Comparison of ENCODE assay signal across 32 cellular contexts in the genomic region with DNA sequence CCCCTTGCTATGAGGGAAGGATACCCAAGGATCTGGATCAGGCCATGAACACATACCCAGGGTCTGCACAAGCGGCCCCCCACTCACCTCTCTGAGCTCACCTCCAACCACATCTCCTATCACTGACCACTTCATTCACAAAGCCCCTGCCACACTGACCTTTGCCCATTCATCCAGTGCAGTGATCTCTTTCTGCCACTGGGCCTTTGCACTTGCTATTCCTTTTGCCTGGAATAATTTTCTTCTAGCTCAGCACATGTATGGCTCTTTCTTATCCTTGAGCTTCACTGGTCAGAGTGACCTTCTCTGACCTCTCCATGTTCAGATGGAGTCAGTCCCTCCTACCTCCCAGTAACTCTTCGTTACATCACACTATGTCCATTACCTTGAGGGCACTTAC. TPM values are rescaled to one million over a fixed set of nuclear protein-coding genes. Genes with fewer than 3 reads are reported as not detected.
"Had no signal": no experiment of that assay in that cellular context is flagged by ENCODE, and none has a peak within 500 bp of the region (broad histone marks: within the 10 kb centered on the region; RNA-seq: fewer than 3 reads in every experiment).

No MANE protein-coding gene starts in this region.

- H3K4me3 Mint-ChIP-seq: activated CD4-positive, alpha-beta memory T cell treated with anti-CD3 and anti-CD28 coated beads, Interleukin-2, amount 10 ng/mL, durations not matched to agents 7 days and 5 days; activated CD4-positive, alpha-beta T cell treated with anti-CD3 and anti-CD28 coated beads for 36 hours; activated CD4-positive, alpha-beta T cell treated with anti-CD3 and anti-CD28 coated beads, Interleukin-2, amount 10 ng/mL, durations not matched to agents 24 days and 14 days; activated naive CD8-positive, alpha-beta T cell; activated T-cell treated with anti-CD3 and anti-CD28 coated beads, Interleukin-2, amount 50 U/mL, for 24 hours; activated T-cell treated with anti-CD3 and anti-CD28 coated beads, Interleukin-2, amount 50 U/mL, for 72 hours; central memory CD8-positive, alpha-beta T cell; effector memory CD8-positive, alpha-beta T cell had no signal

- H3K36me3 ChIP-seq: brain microvascular endothelial cell, esophagus muscularis mucosa, gastrocnemius medialis had no signal

- H3K36me3 Mint-ChIP-seq: activated naive CD8-positive, alpha-beta T cell had no signal

- H3K9me3 Mint-ChIP-seq: activated CD4-positive, alpha-beta memory T cell treated with anti-CD3 and anti-CD28 coated beads, Interleukin-2, amount 10 ng/mL, durations not matched to agents 7 days and 5 days; activated CD4-positive, alpha-beta T cell treated with anti-CD3 and anti-CD28 coated beads, Interleukin-2, amount 10 ng/mL, durations not matched to agents 24 days and 14 days; activated T-cell treated with anti-CD3 and anti-CD28 coated beads, Interleukin-2, amount 50 U/mL, for 24 hours; activated T-cell treated with anti-CD3 and anti-CD28 coated beads, Interleukin-2, amount 50 U/mL, for 72 hours; central memory CD8-positive, alpha-beta T cell; effector memory CD8-positive, alpha-beta T cell had no signal

- H3K4me1 ChIP-seq: foreskin keratinocyte had no signal

- H3K27ac Mint-ChIP-seq: activated CD4-positive, alpha-beta memory T cell treated with anti-CD3 and anti-CD28 coated beads, Interleukin-2, amount 10 ng/mL, durations not matched to agents 7 days and 5 days; activated CD4-positive, alpha-beta T cell treated with anti-CD3 and anti-CD28 coated beads for 36 hours; activated CD4-positive, alpha-beta T cell treated with anti-CD3 and anti-CD28 coated beads, Interleukin-2, amount 10 ng/mL, durations not matched to agents 24 days and 14 days; activated naive CD8-positive, alpha-beta T cell; activated T-cell treated with anti-CD3 and anti-CD28 coated beads, Interleukin-2, amount 50 U/mL, for 24 hours; activated T-cell treated with anti-CD3 and anti-CD28 coated beads, Interleukin-2, amount 50 U/mL, for 72 hours; effector memory CD8-positive, alpha-beta T cell had no signal

- DNase-seq: activated CD4-positive, alpha-beta memory T cell treated with anti-CD3 and anti-CD28 coated beads, Interleukin-2, amount 10 ng/mL, durations not matched to agents 7 days and 5 days; activated CD4-positive, alpha-beta T cell treated with anti-CD3 and anti-CD28 coated beads for 36 hours; activated CD4-positive, alpha-beta T cell treated with anti-CD3 and anti-CD28 coated beads, Interleukin-2, amount 10 ng/mL, durations not matched to agents 24 days and 14 days; activated CD4-positive, alpha-beta T cell treated with anti-CD3 and anti-CD28 coated beads, Interleukin-2, amount 50 U/mL, for 4 hours; activated CD4-positive, CD25-positive, alpha-beta regulatory T cell; activated CD4-positive, CD25-positive, alpha-beta regulatory T cell treated with anti-CD3 and anti-CD28 coated beads, Interleukin-2, amount 50 U/mL, for 72 hours; activated CD8-positive, alpha-beta memory T cell treated with anti-CD3 and anti-CD28 coated beads for 24 hours; activated CD8-positive, alpha-beta memory T cell treated with anti-CD3 and anti-CD28 coated beads, Interleukin-2, amount 50 U/mL, for 48 hours; activated gamma-delta T cell; activated naive CD4-positive, alpha-beta T cell treated with anti-CD3 and anti-CD28 coated beads, Interleukin-2, amount 50 U/mL, for 16 hours; activated naive CD4-positive, alpha-beta T cell treated with Interleukin-2 at 50 U/mL for 16 hours; activated T-cell treated with anti-CD3 and anti-CD28 coated beads for 4 hours; activated T-cell treated with anti-CD3 and anti-CD28 coated beads, Interleukin-2, amount 50 U/mL, for 24 hours; activated T-cell treated with anti-CD3 and anti-CD28 coated beads, Interleukin-2, amount 50 U/mL, for 72 hours; amniotic stem cell; anterior cingulate cortex; brain microvascular endothelial cell; cortex of kidney; dermis blood vessel endothelial cell; effector CD4-positive, alpha-beta T cell; effector memory CD8-positive, alpha-beta T cell; erythroblast; foreskin keratinocyte; gastrocnemius medialis; glutamatergic neuron; T-helper 2 cell had no signal

- ATAC-seq: activated CD4-positive, alpha-beta T cell treated with anti-CD3 and anti-CD28 coated beads for 36 hours; activated T-cell treated with anti-CD3 and anti-CD28 coated beads, Interleukin-2, amount 50 U/mL, for 72 hours; effector memory CD8-positive, alpha-beta T cell; foreskin keratinocyte; gastrocnemius medialis had no signal

- H3K27me3 ChIP-seq: brain microvascular endothelial cell, foreskin keratinocyte, gastrocnemius medialis had no signal

- H3K27ac ChIP-seq: brain microvascular endothelial cell, esophagus muscularis mucosa, foreskin keratinocyte, gastrocnemius medialis had no signal

- H3K4me1 Mint-ChIP-seq: activated CD4-positive, alpha-beta memory T cell treated with anti-CD3 and anti-CD28 coated beads, Interleukin-2, amount 10 ng/mL, durations not matched to agents 7 days and 5 days; activated CD4-positive, alpha-beta T cell treated with anti-CD3 and anti-CD28 coated beads for 36 hours; activated CD4-positive, alpha-beta T cell treated with anti-CD3 and anti-CD28 coated beads, Interleukin-2, amount 10 ng/mL, durations not matched to agents 24 days and 14 days; central memory CD8-positive, alpha-beta T cell had no signal

- H3K4me3 ChIP-seq: esophagus muscularis mucosa, gastrocnemius medialis had no signal

- H3K9me3 ChIP-seq: esophagus muscularis mucosa, gastrocnemius medialis had no signal

- FAIRE-seq: astrocyte, bronchial epithelial cell had no signal

RNA-seq across cellular contexts. Expression of gene ADRA2A, which starts 48.3 kb away (rescaled TPM):
- total RNA-seq: activated CD4-positive, alpha-beta memory T cell treated with anti-CD3 and anti-CD28 coated beads, Interleukin-2, amount 10 ng/mL, durations not matched to agents 7 days and 5 days; activated CD4-positive, alpha-beta T cell treated with anti-CD3 and anti-CD28 coated beads for 36 hours; activated CD4-positive, alpha-beta T cell treated with anti-CD3 and anti-CD28 coated beads, Interleukin-2, amount 10 ng/mL, durations not matched to agents 24 days and 14 days; bronchial epithelial cell; dermis blood vessel endothelial cell; foreskin keratinocyte; T-helper 1 cell treated with Interleukin-12 subunit alpha and Interleukin-12 subunit beta and Interleukin-4 antibody, amounts not matched to agents 30 ng/mL and 1 ng/mL, for 36 hours had no signal
- polyA plus RNA-seq: foreskin keratinocyte had no signal
